ENCODE assay signal across 1 cellular context in the genomic region with DNA sequence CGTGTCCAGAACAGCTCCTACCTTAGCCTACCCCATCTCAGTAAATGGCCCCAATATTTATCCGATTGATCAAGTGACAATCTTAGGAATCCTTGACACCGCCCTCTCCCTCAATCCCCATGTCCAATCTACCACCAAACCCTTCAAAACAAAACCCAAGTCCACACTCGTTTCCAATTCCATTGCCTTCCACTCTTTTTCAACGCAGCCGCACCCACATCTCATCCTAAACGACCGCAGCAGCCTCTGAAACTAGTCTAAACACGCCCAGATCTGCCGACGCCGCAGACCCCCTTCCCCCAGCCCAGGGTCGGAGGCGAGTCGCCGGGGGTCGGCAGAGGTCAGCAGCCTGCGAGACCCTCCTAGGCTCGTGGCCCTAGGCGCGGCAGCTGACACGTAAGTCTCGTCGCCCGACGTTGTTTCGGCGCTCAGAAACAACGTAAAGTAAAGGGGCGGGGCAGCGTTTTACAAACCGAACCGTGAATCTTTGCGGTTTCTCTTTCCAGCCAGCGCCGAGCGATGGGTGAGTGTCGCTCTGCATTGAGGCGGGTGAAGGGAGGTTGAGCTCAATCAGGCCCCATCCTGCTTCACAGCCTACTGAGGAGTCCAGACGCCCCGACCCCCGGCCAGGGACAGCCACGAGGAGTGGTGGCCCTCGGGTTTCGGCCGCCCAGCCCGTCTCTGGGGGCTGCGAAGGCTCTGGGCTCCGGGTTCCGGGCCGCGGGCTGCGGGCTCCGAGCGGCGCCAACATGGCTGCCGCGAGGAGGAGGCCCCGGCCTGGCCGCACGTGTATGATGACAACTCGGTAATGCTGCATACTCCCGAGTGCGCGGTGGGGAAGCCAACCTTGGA.
TF ChIP-seq lines count a peak whose summit lies in the region.

A gene (plus strand): TSS at position 463 of the 852 bp plus-strand sequence. CDS start 57 bp downstream, at position 520.

TF ChIP-seq in HepG2, 621 proteins besides CTCF, POLR2A, EP300 and RAD21 (continued from another document and continues in another):
- TF ChIP-seq, protein P1, sequence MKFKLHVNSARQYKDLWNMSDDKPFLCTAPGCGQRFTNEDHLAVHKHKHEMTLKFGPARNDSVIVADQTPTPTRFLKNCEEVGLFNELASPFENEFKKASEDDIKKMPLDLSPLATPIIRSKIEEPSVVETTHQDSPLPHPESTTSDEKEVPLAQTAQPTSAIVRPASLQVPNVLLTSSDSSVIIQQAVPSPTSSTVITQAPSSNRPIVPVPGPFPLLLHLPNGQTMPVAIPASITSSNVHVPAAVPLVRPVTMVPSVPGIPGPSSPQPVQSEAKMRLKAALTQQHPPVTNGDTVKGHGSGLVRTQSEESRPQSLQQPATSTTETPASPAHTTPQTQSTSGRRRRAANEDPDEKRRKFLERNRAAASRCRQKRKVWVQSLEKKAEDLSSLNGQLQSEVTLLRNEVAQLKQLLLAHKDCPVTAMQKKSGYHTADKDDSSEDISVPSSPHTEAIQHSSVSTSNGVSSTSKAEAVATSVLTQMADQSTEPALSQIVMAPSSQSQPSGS (CRISPR knock-in tag; IDR thresholded peaks at IDR 0.05) = peak; percentile 72
- TF ChIP-seq NR1H2 (CRISPR knock-in tag; IDR thresholded peaks at IDR 0.05; ENCODE audit: borderline replicate concordance, low read depth) (0 out of 2 replicates have a peak, but pooled peaks have one; percentile 31), SRSF4 (IDR thresholded peaks at IDR 0.05; ENCODE audit: low read depth, low read length, poor library complexity, severe bottlenecking) (no peak), ZNF382 (CRISPR knock-in tag; IDR thresholded peaks at IDR 0.05; ENCODE audit: borderline replicate concordance) (no peak), ZNF878 (CRISPR knock-in tag; IDR thresholded peaks at IDR 0.05) (peak; percentile 80), RXRB (CRISPR knock-in tag; IDR thresholded peaks at IDR 0.05; ENCODE audit: borderline replicate concordance) (peak; percentile 85), ZNF343 (CRISPR knock-in tag; IDR thresholded peaks at IDR 0.05) (0 out of 2 replicates have a peak, but pooled peaks have one; percentile 63), POLR2AphosphoS2 (IDR thresholded peaks at IDR 0.05; ENCODE audit: low read depth, low read length) (peak; percentile 94), MTA1 (CRISPR knock-in tag; IDR thresholded peaks at IDR 0.05; ENCODE audit: borderline replicate concordance) (0 out of 2 replicates have a peak, but pooled peaks have one; percentile 46), ZFP36L1 (CRISPR knock-in tag; IDR thresholded peaks at IDR 0.05) (peak; percentile 84; the same call in 1 of the 2 replicates), MXI1 (IDR thresholded peaks at IDR 0.05; ENCODE audit: borderline replicate concordance, low read depth, low read length) (peak; percentile 78; the same call in 1 of the 3 replicates), ZNF615 (CRISPR knock-in tag; IDR thresholded peaks at IDR 0.05; ENCODE audit: borderline replicate concordance) (peak; percentile 82; the same call in 1 of the 2 replicates), ZBTB21 (CRISPR knock-in tag; IDR thresholded peaks at IDR 0.05) (no peak; the same call in 1 of the 2 replicates), ETV5 (CRISPR knock-in tag; IDR thresholded peaks at IDR 0.05; ENCODE audit: borderline replicate concordance) (peak; percentile 44), HMG20B (CRISPR knock-in tag; conservative IDR thresholded peaks at IDR 0.05) (no peak; the same call in 1 of the 2 replicates), SNRNP70 (IDR thresholded peaks at IDR 0.05; ENCODE audit: low read depth, low read length) (no peak), MTA3 (CRISPR knock-in tag; IDR thresholded peaks at IDR 0.05) (no peak), SSRP1 (CRISPR knock-in tag; IDR thresholded peaks at IDR 0.05) (no peak), SMYD3 (CRISPR knock-in tag; IDR thresholded peaks at IDR 0.05) (peak; percentile 71; the same call in 1 of the 2 replicates), LCORL (IDR thresholded peaks at IDR 0.05) (no peak), LCORL (CRISPR knock-in tag; IDR thresholded peaks at IDR 0.05) (peak; percentile 61; the same call in 1 of the 2 replicates), ZNF703 (CRISPR knock-in tag; IDR thresholded peaks at IDR 0.05; ENCODE audit: borderline replicate concordance) (peak; percentile 32; the same call in 1 of the 2 replicates), ZNF83 (CRISPR knock-in tag; IDR thresholded peaks at IDR 0.05; ENCODE audit: borderline replicate concordance) (no peak; the same call in 1 of the 2 replicates), NPAS2 (CRISPR knock-in tag; IDR thresholded peaks at IDR 0.05; ENCODE audit: borderline replicate concordance) (no peak), HMG20A (CRISPR knock-in tag; IDR thresholded peaks at IDR 0.05; ENCODE audit: borderline replicate concordance) (no peak), NFE2 (CRISPR knock-in tag; IDR thresholded peaks at IDR 0.05) (no peak), TEAD2 (CRISPR knock-in tag; IDR thresholded peaks at IDR 0.05) (no peak), ZNF607 (CRISPR knock-in tag; IDR thresholded peaks at IDR 0.05; ENCODE audit: borderline replicate concordance) (no peak; the same call in 1 of the 2 replicates), ZKSCAN1 (IDR thresholded peaks at IDR 0.05; ENCODE audit: low read length) (peak; percentile 45; the same call in 1 of the 2 replicates), POLR2AphosphoS5 (IDR thresholded peaks at IDR 0.05; ENCODE audit: low read depth, low read length) (peak; percentile 99), SUZ12 (IDR thresholded peaks at IDR 0.05; ENCODE audit: low read depth, low read length) (no peak), ZSCAN20 (CRISPR knock-in tag; IDR thresholded peaks at IDR 0.05; ENCODE audit: borderline replicate concordance) (peak; percentile 42; the same call in 1 of the 2 replicates)
- TF ChIP-seq, protein P2, sequence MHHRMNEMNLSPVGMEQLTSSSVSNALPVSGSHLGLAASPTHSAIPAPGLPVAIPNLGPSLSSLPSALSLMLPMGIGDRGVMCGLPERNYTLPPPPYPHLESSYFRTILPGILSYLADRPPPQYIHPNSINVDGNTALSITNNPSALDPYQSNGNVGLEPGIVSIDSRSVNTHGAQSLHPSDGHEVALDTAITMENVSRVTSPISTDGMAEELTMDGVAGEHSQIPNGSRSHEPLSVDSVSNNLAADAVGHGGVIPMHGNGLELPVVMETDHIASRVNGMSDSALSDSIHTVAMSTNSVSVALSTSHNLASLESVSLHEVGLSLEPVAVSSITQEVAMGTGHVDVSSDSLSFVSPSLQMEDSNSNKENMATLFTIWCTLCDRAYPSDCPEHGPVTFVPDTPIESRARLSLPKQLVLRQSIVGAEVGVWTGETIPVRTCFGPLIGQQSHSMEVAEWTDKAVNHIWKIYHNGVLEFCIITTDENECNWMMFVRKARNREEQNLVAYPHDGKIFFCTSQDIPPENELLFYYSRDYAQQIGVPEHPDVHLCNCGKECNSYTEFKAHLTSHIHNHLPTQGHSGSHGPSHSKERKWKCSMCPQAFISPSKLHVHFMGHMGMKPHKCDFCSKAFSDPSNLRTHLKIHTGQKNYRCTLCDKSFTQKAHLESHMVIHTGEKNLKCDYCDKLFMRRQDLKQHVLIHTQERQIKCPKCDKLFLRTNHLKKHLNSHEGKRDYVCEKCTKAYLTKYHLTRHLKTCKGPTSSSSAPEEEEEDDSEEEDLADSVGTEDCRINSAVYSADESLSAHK (CRISPR knock-in tag; IDR thresholded peaks at IDR 0.05; ENCODE audit: borderline replicate concordance) = no peak
- TF ChIP-seq, protein P3, sequence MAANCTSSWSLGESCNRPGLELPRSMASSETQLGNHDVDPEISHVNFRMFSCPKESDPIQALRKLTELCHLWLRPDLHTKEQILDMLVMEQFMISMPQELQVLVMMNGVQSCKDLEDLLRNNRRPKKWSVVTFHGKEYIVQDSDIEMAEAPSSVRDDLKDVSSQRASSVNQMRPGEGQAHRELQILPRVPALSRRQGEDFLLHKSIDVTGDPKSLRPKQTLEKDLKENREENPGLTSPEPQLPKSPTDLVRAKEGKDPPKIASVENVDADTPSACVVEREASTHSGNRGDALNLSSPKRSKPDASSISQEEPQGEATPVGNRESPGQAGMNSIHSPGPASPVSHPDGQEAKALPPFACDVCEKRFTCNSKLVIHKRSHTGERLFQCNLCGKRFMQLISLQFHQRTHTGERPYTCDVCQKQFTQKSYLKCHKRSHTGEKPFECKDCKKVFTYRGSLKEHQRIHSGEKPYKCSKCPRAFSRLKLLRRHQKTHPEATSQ (CRISPR knock-in tag; IDR thresholded peaks at IDR 0.05; ENCODE audit: borderline replicate concordance) = no peak
- TF ChIP-seq, protein P4, sequence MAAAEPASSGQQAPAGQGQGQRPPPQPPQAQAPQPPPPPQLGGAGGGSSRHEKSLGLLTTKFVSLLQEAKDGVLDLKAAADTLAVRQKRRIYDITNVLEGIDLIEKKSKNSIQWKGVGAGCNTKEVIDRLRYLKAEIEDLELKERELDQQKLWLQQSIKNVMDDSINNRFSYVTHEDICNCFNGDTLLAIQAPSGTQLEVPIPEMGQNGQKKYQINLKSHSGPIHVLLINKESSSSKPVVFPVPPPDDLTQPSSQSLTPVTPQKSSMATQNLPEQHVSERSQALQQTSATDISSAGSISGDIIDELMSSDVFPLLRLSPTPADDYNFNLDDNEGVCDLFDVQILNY (CRISPR knock-in tag; conservative IDR thresholded peaks at IDR 0.05) = no peak; the same call in 1 of the 2 replicates
- TF ChIP-seq, protein P5, sequence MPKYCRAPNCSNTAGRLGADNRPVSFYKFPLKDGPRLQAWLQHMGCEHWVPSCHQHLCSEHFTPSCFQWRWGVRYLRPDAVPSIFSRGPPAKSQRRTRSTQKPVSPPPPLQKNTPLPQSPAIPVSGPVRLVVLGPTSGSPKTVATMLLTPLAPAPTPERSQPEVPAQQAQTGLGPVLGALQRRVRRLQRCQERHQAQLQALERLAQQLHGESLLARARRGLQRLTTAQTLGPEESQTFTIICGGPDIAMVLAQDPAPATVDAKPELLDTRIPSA (CRISPR knock-in tag; IDR thresholded peaks at IDR 0.05; ENCODE audit: borderline replicate concordance) = no peak
- TF ChIP-seq, protein P6, sequence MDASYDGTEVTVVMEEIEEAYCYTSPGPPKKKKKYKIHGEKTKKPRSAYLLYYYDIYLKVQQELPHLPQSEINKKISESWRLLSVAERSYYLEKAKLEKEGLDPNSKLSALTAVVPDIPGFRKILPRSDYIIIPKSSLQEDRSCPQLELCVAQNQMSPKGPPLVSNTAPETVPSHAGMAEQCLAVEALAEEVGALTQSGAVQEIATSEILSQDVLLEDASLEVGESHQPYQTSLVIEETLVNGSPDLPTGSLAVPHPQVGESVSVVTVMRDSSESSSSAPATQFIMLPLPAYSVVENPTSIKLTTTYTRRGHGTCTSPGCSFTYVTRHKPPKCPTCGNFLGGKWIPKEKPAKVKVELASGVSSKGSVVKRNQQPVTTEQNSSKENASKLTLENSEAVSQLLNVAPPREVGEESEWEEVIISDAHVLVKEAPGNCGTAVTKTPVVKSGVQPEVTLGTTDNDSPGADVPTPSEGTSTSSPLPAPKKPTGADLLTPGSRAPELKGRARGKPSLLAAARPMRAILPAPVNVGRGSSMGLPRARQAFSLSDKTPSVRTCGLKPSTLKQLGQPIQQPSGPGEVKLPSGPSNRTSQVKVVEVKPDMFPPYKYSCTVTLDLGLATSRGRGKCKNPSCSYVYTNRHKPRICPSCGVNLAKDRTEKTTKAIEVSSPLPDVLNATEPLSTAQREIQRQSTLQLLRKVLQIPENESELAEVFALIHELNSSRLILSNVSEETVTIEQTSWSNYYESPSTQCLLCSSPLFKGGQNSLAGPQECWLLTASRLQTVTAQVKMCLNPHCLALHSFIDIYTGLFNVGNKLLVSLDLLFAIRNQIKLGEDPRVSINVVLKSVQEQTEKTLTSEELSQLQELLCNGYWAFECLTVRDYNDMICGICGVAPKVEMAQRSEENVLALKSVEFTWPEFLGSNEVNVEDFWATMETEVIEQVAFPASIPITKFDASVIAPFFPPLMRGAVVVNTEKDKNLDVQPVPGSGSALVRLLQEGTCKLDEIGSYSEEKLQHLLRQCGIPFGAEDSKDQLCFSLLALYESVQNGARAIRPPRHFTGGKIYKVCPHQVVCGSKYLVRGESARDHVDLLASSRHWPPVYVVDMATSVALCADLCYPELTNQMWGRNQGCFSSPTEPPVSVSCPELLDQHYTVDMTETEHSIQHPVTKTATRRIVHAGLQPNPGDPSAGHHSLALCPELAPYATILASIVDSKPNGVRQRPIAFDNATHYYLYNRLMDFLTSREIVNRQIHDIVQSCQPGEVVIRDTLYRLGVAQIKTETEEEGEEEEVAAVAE (CRISPR knock-in tag; IDR thresholded peaks at IDR 0.05; ENCODE audit: borderline replicate concordance) = 0 out of 2 replicates have a peak, but pooled peaks have one; percentile 20
- TF ChIP-seq, protein P7, sequence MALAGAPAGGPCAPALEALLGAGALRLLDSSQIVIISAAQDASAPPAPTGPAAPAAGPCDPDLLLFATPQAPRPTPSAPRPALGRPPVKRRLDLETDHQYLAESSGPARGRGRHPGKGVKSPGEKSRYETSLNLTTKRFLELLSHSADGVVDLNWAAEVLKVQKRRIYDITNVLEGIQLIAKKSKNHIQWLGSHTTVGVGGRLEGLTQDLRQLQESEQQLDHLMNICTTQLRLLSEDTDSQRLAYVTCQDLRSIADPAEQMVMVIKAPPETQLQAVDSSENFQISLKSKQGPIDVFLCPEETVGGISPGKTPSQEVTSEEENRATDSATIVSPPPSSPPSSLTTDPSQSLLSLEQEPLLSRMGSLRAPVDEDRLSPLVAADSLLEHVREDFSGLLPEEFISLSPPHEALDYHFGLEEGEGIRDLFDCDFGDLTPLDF (CRISPR knock-in tag; IDR thresholded peaks at IDR 0.05) = peak; percentile 69
- TF ChIP-seq, protein P8, sequence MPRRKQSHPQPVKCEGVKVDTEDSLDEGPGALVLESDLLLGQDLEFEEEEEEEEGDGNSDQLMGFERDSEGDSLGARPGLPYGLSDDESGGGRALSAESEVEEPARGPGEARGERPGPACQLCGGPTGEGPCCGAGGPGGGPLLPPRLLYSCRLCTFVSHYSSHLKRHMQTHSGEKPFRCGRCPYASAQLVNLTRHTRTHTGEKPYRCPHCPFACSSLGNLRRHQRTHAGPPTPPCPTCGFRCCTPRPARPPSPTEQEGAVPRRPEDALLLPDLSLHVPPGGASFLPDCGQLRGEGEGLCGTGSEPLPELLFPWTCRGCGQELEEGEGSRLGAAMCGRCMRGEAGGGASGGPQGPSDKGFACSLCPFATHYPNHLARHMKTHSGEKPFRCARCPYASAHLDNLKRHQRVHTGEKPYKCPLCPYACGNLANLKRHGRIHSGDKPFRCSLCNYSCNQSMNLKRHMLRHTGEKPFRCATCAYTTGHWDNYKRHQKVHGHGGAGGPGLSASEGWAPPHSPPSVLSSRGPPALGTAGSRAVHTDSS (CRISPR knock-in tag; conservative IDR thresholded peaks at IDR 0.05) = no peak
- TF ChIP-seq, protein P9, sequence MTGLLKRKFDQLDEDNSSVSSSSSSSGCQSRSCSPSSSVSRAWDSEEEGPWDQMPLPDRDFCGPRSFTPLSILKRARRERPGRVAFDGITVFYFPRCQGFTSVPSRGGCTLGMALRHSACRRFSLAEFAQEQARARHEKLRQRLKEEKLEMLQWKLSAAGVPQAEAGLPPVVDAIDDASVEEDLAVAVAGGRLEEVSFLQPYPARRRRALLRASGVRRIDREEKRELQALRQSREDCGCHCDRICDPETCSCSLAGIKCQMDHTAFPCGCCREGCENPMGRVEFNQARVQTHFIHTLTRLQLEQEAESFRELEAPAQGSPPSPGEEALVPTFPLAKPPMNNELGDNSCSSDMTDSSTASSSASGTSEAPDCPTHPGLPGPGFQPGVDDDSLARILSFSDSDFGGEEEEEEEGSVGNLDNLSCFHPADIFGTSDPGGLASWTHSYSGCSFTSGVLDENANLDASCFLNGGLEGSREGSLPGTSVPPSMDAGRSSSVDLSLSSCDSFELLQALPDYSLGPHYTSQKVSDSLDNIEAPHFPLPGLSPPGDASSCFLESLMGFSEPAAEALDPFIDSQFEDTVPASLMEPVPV (CRISPR knock-in tag; IDR thresholded peaks at IDR 0.05) = peak; percentile 48; the same call in 1 of the 2 replicates
